In the genomic region with DNA sequence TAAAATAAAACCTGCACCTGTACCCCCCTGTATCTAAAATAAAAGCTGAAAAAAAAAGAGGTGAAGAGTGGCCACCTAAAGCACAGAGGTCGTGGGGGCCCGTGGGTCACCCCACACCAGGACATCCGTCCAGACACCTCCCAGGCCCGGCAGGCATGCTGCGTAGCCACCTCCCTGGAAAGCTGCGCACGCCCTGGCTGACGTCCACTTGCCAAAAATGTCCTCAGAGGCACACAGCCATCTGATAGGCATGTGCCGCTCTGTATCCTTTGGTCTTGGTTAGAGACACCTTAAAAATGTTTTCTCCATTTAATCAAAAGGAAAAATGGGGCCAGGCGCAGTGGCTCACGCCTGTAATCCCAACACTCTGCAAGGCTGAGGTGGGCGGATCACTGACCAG, we compare ENCODE assay signal across 21 cellular contexts.
"Had no signal": no experiment of that assay in that cellular context is flagged by ENCODE, and none has a peak within 500 bp of the region (broad histone marks: within the 10 kb centered on the region; RNA-seq: fewer than 3 reads in every experiment).

No MANE protein-coding gene starts in this region.

- H3K79me2 ChIP-seq: hepatocyte had no signal

- H3K4me1 Mint-ChIP-seq: activated naive CD8-positive, alpha-beta T cell treated with anti-CD3 and anti-CD28 coated beads for 36 hours; central memory CD8-positive, alpha-beta T cell; endodermal cell; immature natural killer cell had no signal

- H3K36me3 ChIP-seq: neural progenitor cell, thyroid gland, upper lobe of right lung had no signal

- DNase-seq: activated CD4-positive, alpha-beta memory T cell treated with anti-CD3 and anti-CD28 coated beads for 36 hours; activated CD4-positive, alpha-beta T cell treated with anti-CD3 and anti-CD28 coated beads for 48 hours; activated CD4-positive, CD25-positive, alpha-beta regulatory T cell; activated naive CD4-positive, alpha-beta T cell treated with Interleukin-2 at 50 U/mL for 16 hours; activated naive CD8-positive, alpha-beta T cell treated with anti-CD3 and anti-CD28 coated beads for 36 hours; activated T-cell treated with anti-CD3 and anti-CD28 coated beads, Interleukin-2, amount 50 U/mL, for 48 hours; cortex of kidney; endodermal cell; immature natural killer cell; kidney glomerular epithelial cell; naive thymus-derived CD4-positive, alpha-beta T cell; retina; stimulated activated CD4-positive, alpha-beta T cell treated with anti-CD3 and anti-CD28 coated beads, Interleukin-4, amount 100 ng/mL, for 24 hours; stimulated activated naive CD8-positive, alpha-beta T cell treated with anti-CD3 and anti-CD28 coated beads, Interleukin-15, Interleukin-2, amounts not matched to agents 100 U/mL and 50 U/mL, for 24 hours; T1000; thyroid gland; upper lobe of right lung had no signal

- H2AFZ ChIP-seq: hepatocyte, neural progenitor cell had no signal

- H3K27me3 Mint-ChIP-seq: activated CD4-positive, alpha-beta memory T cell treated with anti-CD3 and anti-CD28 coated beads for 36 hours; activated naive CD8-positive, alpha-beta T cell treated with anti-CD3 and anti-CD28 coated beads for 36 hours; central memory CD8-positive, alpha-beta T cell; naive thymus-derived CD4-positive, alpha-beta T cell had no signal

- H3K4me3 ChIP-seq: hepatocyte, neural progenitor cell, thyroid gland, upper lobe of right lung had no signal

- H3K27ac ChIP-seq: hepatocyte, neural progenitor cell, thyroid gland, upper lobe of right lung had no signal

- H3K27ac Mint-ChIP-seq: activated CD4-positive, alpha-beta memory T cell treated with anti-CD3 and anti-CD28 coated beads for 36 hours; activated naive CD8-positive, alpha-beta T cell treated with anti-CD3 and anti-CD28 coated beads for 36 hours; endodermal cell; immature natural killer cell; naive thymus-derived CD4-positive, alpha-beta T cell; neural progenitor cell; T-helper 1 cell treated with Interleukin-12 subunit alpha and Interleukin-12 subunit beta and Interleukin-4 antibody, amounts not matched to agents 30 μg/mL and 1 μg/mL, for 36 hours had no signal

- ATAC-seq: naive thymus-derived CD4-positive, alpha-beta T cell; stimulated activated naive CD8-positive, alpha-beta T cell treated with anti-CD3 and anti-CD28 coated beads, Interleukin-15, Interleukin-2, amounts not matched to agents 100 U/mL and 50 U/mL, for 24 hours; upper lobe of right lung had no signal

- H3K4me2 ChIP-seq: hepatocyte, neural progenitor cell had no signal

- H3K27me3 ChIP-seq: hepatocyte, neural progenitor cell, thyroid gland, upper lobe of right lung had no signal

- H3K4me3 Mint-ChIP-seq: activated CD4-positive, alpha-beta memory T cell treated with anti-CD3 and anti-CD28 coated beads for 36 hours; activated naive CD8-positive, alpha-beta T cell treated with anti-CD3 and anti-CD28 coated beads for 36 hours; central memory CD8-positive, alpha-beta T cell; endodermal cell; immature natural killer cell; naive thymus-derived CD4-positive, alpha-beta T cell; neural progenitor cell; T-helper 1 cell treated with Interleukin-12 subunit alpha and Interleukin-12 subunit beta and Interleukin-4 antibody, amounts not matched to agents 30 μg/mL and 1 μg/mL, for 36 hours had no signal

- H3K9me3 ChIP-seq: thyroid gland, upper lobe of right lung had no signal

- H3K9me3 Mint-ChIP-seq: activated CD4-positive, alpha-beta memory T cell treated with anti-CD3 and anti-CD28 coated beads for 36 hours; activated naive CD8-positive, alpha-beta T cell treated with anti-CD3 and anti-CD28 coated beads for 36 hours; central memory CD8-positive, alpha-beta T cell; endodermal cell; immature natural killer cell; naive thymus-derived CD4-positive, alpha-beta T cell; neural progenitor cell; T-helper 1 cell treated with Interleukin-12 subunit alpha and Interleukin-12 subunit beta and Interleukin-4 antibody, amounts not matched to agents 30 μg/mL and 1 μg/mL, for 36 hours had no signal

- H3K9ac ChIP-seq: neural progenitor cell had no signal

- H3K36me3 Mint-ChIP-seq: activated CD4-positive, alpha-beta memory T cell treated with anti-CD3 and anti-CD28 coated beads for 36 hours; activated naive CD8-positive, alpha-beta T cell treated with anti-CD3 and anti-CD28 coated beads for 36 hours; immature natural killer cell; neural progenitor cell had no signal

- H3K4me1 ChIP-seq: thyroid gland, upper lobe of right lung had no signal
